ENCODE assay signal across 10 cellular contexts in genomic region chr12:110304061-110304551, GRCh38. TPM values are rescaled to one million over a fixed set of nuclear protein-coding genes. Genes with fewer than 3 reads are reported as not detected.
DNase-seq lines count a peak whose midpoint lies in the region; ATAC-seq and TF ChIP-seq lines count a peak whose summit lies in the region.
"Had no signal": no experiment of that assay in that cellular context is flagged by ENCODE, and none has a peak within 500 bp of the region (broad histone marks: within the 10 kb centered on the region; RNA-seq: fewer than 3 reads in every experiment).

No MANE protein-coding gene starts in this region.

- H3K36me3 Mint-ChIP-seq in Calu3 (ENCODE audit: insufficient read depth, unreplicated experiment) = peaks cover 87% of the 10 kb centered on the region
- H3K36me3 Mint-ChIP-seq in natural killer cell treated with Interleukin-12 subunit alpha and Interleukin-12 subunit beta and Interleukin-15 and Interleukin-18, amount 100 ng/mL, for 72 hours = peaks cover 39% of the 10 kb centered on the region

- ATAC-seq in natural killer cell treated with Interleukin-12 subunit alpha and Interleukin-12 subunit beta and Interleukin-15 and Interleukin-18, amount 100 ng/mL, for 72 hours = no peak
- no peak for ATAC-seq in HG03342 (IDR thresholded peaks at IDR 0.05; ENCODE audit: unreplicated experiment)
- ATAC-seq in HG02938 (IDR thresholded peaks at IDR 0.05; ENCODE audit: unreplicated experiment) = no peak

- peaks cover 33% of the 10 kb centered on the region for H3K4me1 ChIP-seq in SJSA1 (replicated peaks)

- H3K4me3 Mint-ChIP-seq in Calu3 (ENCODE audit: low read depth, unreplicated experiment) = no peak overlapping the region
- no peak overlapping the region for H3K4me3 Mint-ChIP-seq in natural killer cell treated with Interleukin-12 subunit alpha and Interleukin-12 subunit beta and Interleukin-15 and Interleukin-18, amount 100 ng/mL, for 72 hours

- H3K27me3 Mint-ChIP-seq in Calu3 (ENCODE audit: unreplicated experiment) = no peaks in the 10 kb centered on the region
- no peaks in the 10 kb centered on the region for H3K27me3 Mint-ChIP-seq in natural killer cell treated with Interleukin-12 subunit alpha and Interleukin-12 subunit beta and Interleukin-15 and Interleukin-18, amount 100 ng/mL, for 72 hours

- H3K27me3 ChIP-seq in SJSA1 (replicated peaks) = no peaks in the 10 kb centered on the region
- H3K27me3 ChIP-seq: transverse colon had no signal

- no TSS peak for BruUV-seq in Calu3 (replicated peaks; lab: Mats Ljungman, UMichigan)

- H3K27ac Mint-ChIP-seq in Calu3 (ENCODE audit: unreplicated experiment) = peak overlapping the region; percentile 52
- H3K27ac Mint-ChIP-seq in natural killer cell treated with Interleukin-12 subunit alpha and Interleukin-12 subunit beta and Interleukin-15 and Interleukin-18, amount 100 ng/mL, for 72 hours = peak overlapping the region; percentile 32 to 68

- no peak for TF ChIP-seq CTCF in Calu3 (IDR thresholded peaks at IDR 0.05; ENCODE audit: unreplicated experiment)
- TF ChIP-seq CTCF in choroid plexus epithelial cell (conservative IDR thresholded peaks at IDR 0.05; ENCODE audit: low read depth, low read length) = no peak

- no peaks in the 10 kb centered on the region for H3K9me3 Mint-ChIP-seq in Calu3 (ENCODE audit: low read depth, unreplicated experiment)
- H3K9me3 Mint-ChIP-seq in natural killer cell treated with Interleukin-12 subunit alpha and Interleukin-12 subunit beta and Interleukin-15 and Interleukin-18, amount 100 ng/mL, for 72 hours = no peaks in the 10 kb centered on the region

- CTCF ChIA-PET in Calu3 (lab: Charles Lee) = interaction anchor here (0.6 kb wide), 1 partner anchor 130 kb away, joined by 5 read pairs; no protein-coding TSS in a partner anchor

- intact Hi-C loops in Calu3 (cut with micrococcal nuclease; ENCODE audit: unreplicated experiment) = no loop called here

- H3K27ac ChIP-seq in SJSA1 = peak overlapping the region; percentile 19; the same call in 1 of the 2 replicates
- H3K27ac ChIP-seq: transverse colon had no signal

- peaks cover 42% of the 10 kb centered on the region for H3K4me1 Mint-ChIP-seq in Calu3 (ENCODE audit: low read depth, unreplicated experiment)
- peaks cover 48 to 59% of the 10 kb centered on the region in 2 donors for H3K4me1 Mint-ChIP-seq in natural killer cell treated with Interleukin-12 subunit alpha and Interleukin-12 subunit beta and Interleukin-15 and Interleukin-18, amount 100 ng/mL, for 72 hours (ENCODE audit: low read depth in 2 of 2)

- DNase-seq in Calu3 = no peak
- DNase-seq in SJSA1 (ENCODE audit: low read depth in 1 of 2, low spot score in 2 of 2) = peak in 1 of 2 experiments; percentile 30
- DNase-seq in choroid plexus epithelial cell (ENCODE audit: low read depth) = peak; percentile 76
- no peak for DNase-seq in natural killer cell treated with Interleukin-12 subunit alpha and Interleukin-12 subunit beta and Interleukin-15 and Interleukin-18, amount 100 ng/mL, for 72 hours (ENCODE audit: low spot score)
- DNase-seq in iPS-NIHi11 (ENCODE audit: low spot score) = no peak
- DNase-seq in activated effector memory CD4-positive, alpha-beta T cell treated with Interleukin-2 at 50 U/mL for 16 hours = no peak
- DNase-seq: aorta, transverse colon had no signal

- no peaks in the 10 kb centered on the region for H3K9me3 ChIP-seq in SJSA1 (replicated peaks)
- H3K9me3 ChIP-seq: transverse colon had no signal

- H3K4me3 ChIP-seq in SJSA1 (no peak overlapping the region), choroid plexus epithelial cell (ENCODE audit: low read depth, low read length) (no peak overlapping the region)
- H3K4me3 ChIP-seq: transverse colon had no signal

- peaks cover 82% of the 10 kb centered on the region for H3K36me3 ChIP-seq in SJSA1

RNA-seq across cellular contexts. Expression of gene ATP2A2, which starts 23.1 kb away (rescaled TPM):
- 388 and 437 TPM in 2 replicates for total RNA-seq in Calu3 (2022)
- total RNA-seq in SJSA1 (2014; rRNA removed; shearing (Covaris generic)) = 63.8 and 97.9 TPM in 2 replicates
- 100 to 1,000 TPM; 247 to 359 TPM for total RNA-seq in natural killer cell treated with Interleukin-12 subunit alpha and Interleukin-12 subunit beta and Interleukin-15 and Interleukin-18, amount 100 ng/mL, for 72 hours
